8 cellular contexts compared by ENCODE assay signal in the genomic region with DNA sequence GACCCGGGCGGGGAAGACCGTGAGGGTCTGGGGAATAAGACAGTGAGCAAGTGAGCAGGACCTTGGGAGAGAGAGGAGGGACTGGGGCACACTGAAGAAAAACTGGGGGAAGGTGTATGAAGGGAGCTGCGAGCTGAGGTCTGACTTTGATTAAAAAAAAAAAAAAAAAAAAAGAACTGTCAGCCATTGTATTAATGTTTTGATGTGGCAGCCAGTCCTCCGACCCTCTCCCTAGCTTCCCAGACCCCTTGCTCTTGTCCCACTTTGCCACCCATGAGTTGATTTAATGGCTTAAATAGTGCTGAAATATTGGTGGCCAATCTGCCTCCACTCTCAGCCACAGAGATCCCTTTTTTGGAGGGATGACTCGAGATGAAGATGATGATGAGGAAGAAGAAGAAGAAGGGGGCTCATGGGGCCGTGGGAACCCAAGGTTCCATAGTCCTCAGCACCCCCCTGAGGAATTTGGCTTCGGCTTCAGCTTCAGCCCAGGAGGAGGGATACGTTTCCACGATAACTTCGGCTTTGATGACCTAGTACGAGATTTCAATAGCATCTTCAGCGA. TPM values are rescaled to one million over a fixed set of nuclear protein-coding genes. Genes with fewer than 3 reads are reported as not detected.
DNase-seq lines count a peak whose midpoint lies in the region; ATAC-seq and TF ChIP-seq lines count a peak whose summit lies in the region.

No MANE protein-coding gene starts in this region.

- no peaks in the 10 kb centered on the region for H3K9me3 Mint-ChIP-seq in IgD-negative memory B cell

- peak overlapping the region; percentile 90 to 99 (median 98) for H3K27ac Mint-ChIP-seq in IgD-negative memory B cell

- H3K4me1 ChIP-seq in ACC112 (ENCODE audit: control insufficient read depth, insufficient read depth, low read length, unreplicated experiment) (peaks cover 9% of the 10 kb centered on the region), muscle layer of colon (ENCODE audit: insufficient read depth, low read length) (peaks cover 10% of the 10 kb centered on the region)

- peaks cover 4% of the 10 kb centered on the region; the same call in 1 of the 2 replicates for H3K36me3 ChIP-seq in ACC112 (ENCODE audit: insufficient read depth, low read length)
- H3K36me3 ChIP-seq in muscle layer of colon (ENCODE audit: insufficient read depth, low read length) = peaks cover 29% of the 10 kb centered on the region

- H3K9ac ChIP-seq in muscle layer of colon (ENCODE audit: low read length) = peak overlapping the region; percentile 99

- no peak for TF ChIP-seq CTCF in choroid plexus epithelial cell (conservative IDR thresholded peaks at IDR 0.05; ENCODE audit: low read depth, low read length)

- H3K4me3 Mint-ChIP-seq in IgD-negative memory B cell = peak overlapping the region; percentile 96 to 98 (median 97)

- H2AFZ ChIP-seq in ACC112 (ENCODE audit: low read length, unreplicated experiment) = peak overlapping the region; percentile 66

- ATAC-seq in HG03045 (IDR thresholded peaks at IDR 0.05; ENCODE audit: unreplicated experiment) = no peak

- peak overlapping the region; percentile 66 for H3K27ac ChIP-seq in ACC112 (ENCODE audit: low read depth, low read length)
- H3K27ac ChIP-seq in muscle layer of colon (ENCODE audit: low read depth, low read length) = peak overlapping the region; percentile 92

- H3K27me3 Mint-ChIP-seq in IgD-negative memory B cell = no peaks in the 10 kb centered on the region

- no peaks in the 10 kb centered on the region for H3K9me3 ChIP-seq in muscle layer of colon (ENCODE audit: low read length)

- peak overlapping the region; percentile 80 for H3K4me3 ChIP-seq in ACC112 (ENCODE audit: low read depth, low read length)
- peak overlapping the region; percentile 92 for H3K4me3 ChIP-seq in choroid plexus epithelial cell (ENCODE audit: low read depth, low read length)
- H3K4me3 ChIP-seq in muscle layer of colon (ENCODE audit: low read depth in 1 of 2, low read length in 2 of 2) = peak overlapping the region; percentile 96 to 97

- H3K79me2 ChIP-seq in ACC112 (ENCODE audit: control insufficient read depth, insufficient read depth, low read length, unreplicated experiment) = peaks cover 12% of the 10 kb centered on the region

- H3K27me3 ChIP-seq in ACC112 (ENCODE audit: insufficient read depth, low read length) (no peaks in the 10 kb centered on the region), muscle layer of colon (ENCODE audit: control insufficient read depth in 1 of 2, insufficient read depth in 2 of 2, low read length in 2 of 2) (no peaks in the 10 kb centered on the region)

- DNase-seq in choroid plexus epithelial cell (ENCODE audit: low read depth) (no peak), NCI-H2081 (lab: John Stamatoyannopoulos, UW) (no peak), mucosa of gallbladder (ENCODE audit: low spot score) (no peak), superior temporal gyrus (ENCODE audit: extremely low spot score) (no peak)

- peaks cover 15 to 25% (median 18%) of the 10 kb centered on the region in 3 donors for H3K4me1 Mint-ChIP-seq in IgD-negative memory B cell

- peaks cover 2% of the 10 kb centered on the region for H3K36me3 Mint-ChIP-seq in IgD-negative memory B cell

RNA-seq across cellular contexts. Expression of a gene that starts 0.7 kb away (rescaled TPM):
- polyA plus RNA-seq in IgD-negative memory B cell = 119 TPM
- total RNA-seq in mucosa of gallbladder = 63.1 TPM

RNA-seq across cellular contexts. Expression of a gene that starts 47.8 kb away (rescaled TPM):
- polyA plus RNA-seq in IgD-negative memory B cell = not detected
- 0.32 TPM for total RNA-seq in mucosa of gallbladder

RNA-seq across cellular contexts. Expression of a gene that starts 52.2 kb away (rescaled TPM):
- polyA plus RNA-seq in IgD-negative memory B cell = 20.7 TPM
- 32.9 TPM for total RNA-seq in mucosa of gallbladder

RNA-seq across cellular contexts. Expression of a gene that starts 52.3 kb away (rescaled TPM):
- 60.6 TPM for polyA plus RNA-seq in IgD-negative memory B cell
- total RNA-seq in mucosa of gallbladder = 118 TPM
